In genomic region chr13:42991892-42992584, GRCh38 we compare ENCODE assay signal across 8 cellular contexts. TPM values are rescaled to one million over a fixed set of nuclear protein-coding genes. Genes with fewer than 3 reads are reported as not detected.
DNase-seq lines count a peak whose midpoint lies in the region; ATAC-seq lines count a peak whose summit lies in the region.

A gene with protein sequence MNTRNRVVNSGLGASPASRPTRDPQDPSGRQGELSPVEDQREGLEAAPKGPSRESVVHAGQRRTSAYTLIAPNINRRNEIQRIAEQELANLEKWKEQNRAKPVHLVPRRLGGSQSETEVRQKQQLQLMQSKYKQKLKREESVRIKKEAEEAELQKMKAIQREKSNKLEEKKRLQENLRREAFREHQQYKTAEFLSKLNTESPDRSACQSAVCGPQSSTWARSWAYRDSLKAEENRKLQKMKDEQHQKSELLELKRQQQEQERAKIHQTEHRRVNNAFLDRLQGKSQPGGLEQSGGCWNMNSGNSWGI (minus strand): TSS chr13:42992241. CDS start chr13:42992165, 76 bp downstream.

- no peak within 1 kb of the TSS for H4K5ac ChIP-seq in mesendoderm (ENCODE audit: low read length)

- no peaks in the 10 kb centered on the region for H3K79me2 ChIP-seq in Karpas-422 (ENCODE audit: low read length)
- H3K79me2 ChIP-seq in mesendoderm (ENCODE audit: control insufficient read depth, insufficient read depth, low read length): no peaks in the 10 kb centered on the region

- H3K4me3 Mint-ChIP-seq in activated CD8-positive, alpha-beta T cell treated with anti-CD3 and anti-CD28 coated beads, Interleukin-2, amount 10 ng/mL, durations not matched to agents 7 days and 5 days: peak within 1 kb of the TSS; percentile 89

- peak within 1 kb of the TSS; percentile 85 for H3K56ac ChIP-seq in mesendoderm (ENCODE audit: low read length)

- POLR2A ChIA-PET in activated CD8-positive, alpha-beta T cell treated with anti-CD3 and anti-CD28 coated beads, Interleukin-2, amount 10 ng/mL, durations not matched to agents 7 days and 5 days (lab: Charles Lee): interaction anchor here (0.6 to 4.7 kb wide), 26 partner anchors 8 to 887 kb away, joined by 3 to 37 read pairs (median 4); partner anchors contain the start of genes AKAP11 and DNAJC15

- H3K27ac Mint-ChIP-seq in activated CD8-positive, alpha-beta T cell treated with anti-CD3 and anti-CD28 coated beads, Interleukin-2, amount 10 ng/mL, durations not matched to agents 7 days and 5 days: peak within 1 kb of the TSS; percentile 99

- no peaks in the 10 kb centered on the region for H3K9me3 Mint-ChIP-seq in activated CD8-positive, alpha-beta T cell treated with anti-CD3 and anti-CD28 coated beads, Interleukin-2, amount 10 ng/mL, durations not matched to agents 7 days and 5 days (ENCODE audit: insufficient read depth)

- H2AK5ac ChIP-seq in mesendoderm (ENCODE audit: low read length): no peak within 1 kb of the TSS

- H3K4me1 ChIP-seq in Karpas-422 (ENCODE audit: low read length) (peaks cover 38% of the 10 kb centered on the region), mesendoderm (ENCODE audit: control insufficient read depth, low read depth, low read length) (peaks cover 6% of the 10 kb centered on the region)
- H3K4me1 ChIP-seq in effector memory CD4-positive, alpha-beta T cell (ENCODE audit: control insufficient read depth, insufficient read depth, low read length, poor library complexity, severe bottlenecking): peaks cover 15% of the 10 kb centered on the region

- peak within 1 kb of the TSS; percentile 83 for H2AFZ ChIP-seq in Karpas-422 (ENCODE audit: low read length)

- CTCF ChIA-PET in activated CD8-positive, alpha-beta T cell treated with anti-CD3 and anti-CD28 coated beads, Interleukin-2, amount 10 ng/mL, durations not matched to agents 7 days and 5 days (lab: Charles Lee): interaction anchor here (0.8 to 3.9 kb wide), 9 partner anchors 12 to 93 kb away, joined by 3 to 33 read pairs (median 3); partner anchors contain the start of gene DNAJC15

- no peaks in the 10 kb centered on the region for H3K36me3 ChIP-seq in Karpas-422 (ENCODE audit: insufficient read depth, low read length)
- H3K36me3 ChIP-seq in effector memory CD4-positive, alpha-beta T cell (ENCODE audit: control insufficient read depth, insufficient read depth, low read length): no peaks in the 10 kb centered on the region
- no peaks in the 10 kb centered on the region for H3K36me3 ChIP-seq in mesendoderm (ENCODE audit: control insufficient read depth, insufficient read depth, low read length)

- peak within 1 kb of the TSS; percentile 99 for H2BK15ac ChIP-seq in mesendoderm (replicated peaks; ENCODE audit: low read depth)

- no peaks in the 10 kb centered on the region for H4K20me1 ChIP-seq in Karpas-422 (ENCODE audit: insufficient read depth, low read depth, low read length)

- no peaks in the 10 kb centered on the region for H3K9me2 ChIP-seq in Karpas-422 (replicated peaks; ENCODE audit: insufficient read depth, low read length)

- H2BK120ac ChIP-seq in mesendoderm (ENCODE audit: low read depth, low read length): peak within 1 kb of the TSS; percentile 100

- no CpG with 5 or more reads among the region's 44 CpGs for WGBS in mesendoderm (ENCODE audit: extremely low coverage, insufficient coverage, low lambda C conversion rate)

- no peaks in the 10 kb centered on the region for H3K79me1 ChIP-seq in mesendoderm (ENCODE audit: low read length)

- H3K4me3 ChIP-seq in Karpas-422 (ENCODE audit: low read length) (peak within 1 kb of the TSS; percentile 81), mesendoderm (ENCODE audit: low read length) (peak within 1 kb of the TSS; percentile 6)
- H3K4me3 ChIP-seq in effector memory CD4-positive, alpha-beta T cell (ENCODE audit: insufficient read depth, low read depth, low read length, poor library complexity, severe bottlenecking): peak within 1 kb of the TSS; percentile 62

- H3K4me2 ChIP-seq in Karpas-422 (ENCODE audit: low read depth, low read length, poor library complexity, severe bottlenecking) (peak within 1 kb of the TSS; percentile 96), mesendoderm (ENCODE audit: low read length) (peak within 1 kb of the TSS; percentile 66)

- peak within 1 kb of the TSS; percentile 7 for H4K8ac ChIP-seq in mesendoderm (ENCODE audit: low read depth, low read length)

- H3K9me3 ChIP-seq in Karpas-422 (ENCODE audit: low read length): no peaks in the 10 kb centered on the region
- H3K9me3 ChIP-seq in effector memory CD4-positive, alpha-beta T cell (ENCODE audit: control insufficient read depth, low read length): no peaks in the 10 kb centered on the region

- peak within 1 kb of the TSS; percentile 62 for H2BK5ac ChIP-seq in mesendoderm (ENCODE audit: low read length)

- DNase-seq in EL: peak; percentile 90
- peak; percentile 85 for DNase-seq in Karpas-422
- DNase-seq in activated CD8-positive, alpha-beta T cell treated with anti-CD3 and anti-CD28 coated beads, Interleukin-2, amount 10 ng/mL, durations not matched to agents 7 days and 5 days: peak; percentile 86
- DNase-seq in effector memory CD4-positive, alpha-beta T cell: peak; percentile 39 to 66 (median 58)
- DNase-seq in mesendoderm: peak; percentile 90
- peak; percentile 54 to 71 for DNase-seq in stimulated activated CD8-positive, alpha-beta memory T cell treated with anti-CD3 and anti-CD28 coated beads, Interleukin-15, amount 100 ng/mL, for 4 hours (ENCODE audit: low read depth in 2 of 2)
- no peak for DNase-seq in middle frontal gyrus (ENCODE audit: extremely low spot score, low spot score)

- H3K27me3 Mint-ChIP-seq in activated CD8-positive, alpha-beta T cell treated with anti-CD3 and anti-CD28 coated beads, Interleukin-2, amount 10 ng/mL, durations not matched to agents 7 days and 5 days (ENCODE audit: low read depth): no peaks in the 10 kb centered on the region

- ATAC-seq in GM21723 (IDR thresholded peaks at IDR 0.05; ENCODE audit: unreplicated experiment): peak; percentile 79
- ATAC-seq in activated CD8-positive, alpha-beta T cell treated with anti-CD3 and anti-CD28 coated beads, Interleukin-2, amount 10 ng/mL, durations not matched to agents 7 days and 5 days: peak; percentile 79

- H3K27ac ChIP-seq in Karpas-422 (ENCODE audit: low read length): peak within 1 kb of the TSS; percentile 71
- H3K27ac ChIP-seq in effector memory CD4-positive, alpha-beta T cell (ENCODE audit: insufficient read depth, low read length, poor library complexity, severe bottlenecking): peak within 1 kb of the TSS; percentile 84
- peak within 1 kb of the TSS; percentile 97 for H3K27ac ChIP-seq in mesendoderm (ENCODE audit: low read depth, low read length)

- peak within 1 kb of the TSS; percentile 100 for H3K4ac ChIP-seq in mesendoderm (ENCODE audit: low read depth, low read length)

- H3K27me3 ChIP-seq in Karpas-422 (ENCODE audit: low read length) (no peaks in the 10 kb centered on the region), mesendoderm (ENCODE audit: insufficient read depth, low read length, poor library complexity) (no peaks in the 10 kb centered on the region)
- H3K27me3 ChIP-seq in effector memory CD4-positive, alpha-beta T cell (replicated peaks; ENCODE audit: control insufficient read depth, insufficient read depth, low read length, poor library complexity, severe bottlenecking): no peaks in the 10 kb centered on the region

- H3K36me3 Mint-ChIP-seq in activated CD8-positive, alpha-beta T cell treated with anti-CD3 and anti-CD28 coated beads, Interleukin-2, amount 10 ng/mL, durations not matched to agents 7 days and 5 days (ENCODE audit: low read depth): peaks cover 36% of the 10 kb centered on the region

- peak within 1 kb of the TSS; percentile 100 for H3K18ac ChIP-seq in mesendoderm (ENCODE audit: low read length)

- H3K4me1 Mint-ChIP-seq in activated CD8-positive, alpha-beta T cell treated with anti-CD3 and anti-CD28 coated beads, Interleukin-2, amount 10 ng/mL, durations not matched to agents 7 days and 5 days (ENCODE audit: low read depth): peaks cover 58% of the 10 kb centered on the region

- H3K9ac ChIP-seq in Karpas-422 (ENCODE audit: low read length) (peak within 1 kb of the TSS; percentile 84), mesendoderm (ENCODE audit: low read length) (peak within 1 kb of the TSS; percentile 80)

- peak within 1 kb of the TSS; percentile 76 for H3K23ac ChIP-seq in mesendoderm (ENCODE audit: low read length)

RNA-seq across cellular contexts. Expression of the gene that starts here (rescaled TPM):
- total RNA-seq in Karpas-422 (2014; rRNA removed; shearing (Covaris generic); ENCODE audit: low replicate concordance): 11.4 and 15.0 TPM in 2 replicates
- 10 to 100 TPM; 59.0 to 68.1 TPM for total RNA-seq in activated CD8-positive, alpha-beta T cell treated with anti-CD3 and anti-CD28 coated beads, Interleukin-2, amount 10 ng/mL, durations not matched to agents 7 days and 5 days
- 1.8 TPM for polyA plus RNA-seq in mesendoderm (2013, experiment 1 of 2)
- polyA plus RNA-seq in mesendoderm (2013, experiment 2 of 2): 2.0 TPM

Comparison
In these comparisons a context has a peak if more than half of its experiments do, and no peak if none do; other contexts are left out.
1. H3K4me3 ChIP-seq: peak in every context shown above with its lines; median percentile 81 in Karpas-422; 62 in effector memory CD4-positive, alpha-beta T cell; 6 in mesendoderm.